10 cellular contexts compared by ENCODE assay signal in the genomic region with DNA sequence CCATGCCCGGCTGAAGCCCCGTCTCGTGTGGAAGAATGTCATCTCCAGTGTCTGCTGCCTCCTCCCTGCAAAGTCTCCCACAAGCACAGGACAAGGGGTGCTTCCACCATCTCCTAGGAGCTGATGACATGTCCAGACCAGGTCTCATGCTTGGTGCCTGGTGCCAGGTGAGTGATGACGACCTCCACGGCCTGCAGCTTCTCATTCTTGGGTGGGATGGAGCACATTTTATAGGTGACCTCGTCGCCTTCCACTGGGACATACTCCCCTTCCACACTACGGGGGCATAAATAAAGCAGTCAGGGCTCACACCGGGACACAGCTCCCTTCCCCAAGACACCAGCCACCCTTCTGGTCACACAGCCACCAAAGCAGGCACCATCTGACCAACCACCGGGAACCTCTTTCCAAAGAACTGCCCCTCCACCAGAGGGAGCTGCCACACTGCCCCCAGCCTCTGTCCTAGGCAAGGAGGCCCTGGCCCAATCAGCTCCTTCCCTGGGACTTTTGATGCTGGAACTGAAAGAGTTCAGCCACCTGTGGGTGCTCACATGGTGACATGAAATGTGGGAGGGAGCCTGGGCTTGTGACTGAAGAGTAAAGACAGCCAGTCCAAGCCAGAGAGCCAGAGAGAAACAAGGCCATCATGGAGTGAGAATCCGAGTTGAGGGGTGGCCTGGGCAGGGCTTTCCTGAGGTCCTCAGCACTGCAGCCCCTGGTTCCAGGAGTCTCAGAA. TPM values are rescaled to one million over a fixed set of nuclear protein-coding genes. Genes with fewer than 3 reads are reported as not detected.
DNase-seq lines count a peak whose midpoint lies in the region; ATAC-seq, FAIRE-seq and TF ChIP-seq lines count a peak whose summit lies in the region.
"Had no signal": no experiment of that assay in that cellular context is flagged by ENCODE, and none has a peak within 500 bp of the region (broad histone marks: within the 10 kb centered on the region; RNA-seq: fewer than 3 reads in every experiment).

No MANE protein-coding gene starts in this region.

- no TSS peak for BruUV-seq in GM12878 (replicated peaks; lab: Mats Ljungman, UMichigan)

- SMC1A ChIA-PET in GM12878 (lab: Charles Lee; ENCODE audit: uncharacterized antibody, unreplicated experiment), result interaction anchor here (0.6 to 1.2 kb wide), 2 partner anchors 13 to 43 kb away, joined by 3 read pairs; partner anchors contain the start of gene CARHSP1

- peaks cover 4% of the 10 kb centered on the region for H3K79me2 ChIP-seq in GM12878 (ENCODE audit: control insufficient read depth, insufficient read depth, low read length)

- TF ChIP-seq CTCF in CD8-positive, alpha-beta T cell (IDR thresholded peaks at IDR 0.05), result no peak
- TF ChIP-seq CTCF in HFFc6 (IDR thresholded peaks at IDR 0.05), result peak; percentile 63
- TF ChIP-seq CTCF in GM12878 (IDR thresholded peaks at IDR 0.05 in 2 of 3, conservative IDR thresholded peaks at IDR 0.05 in 1 of 3; ENCODE audit: control insufficient read depth in 2 of 3, extremely low read depth in 1 of 3, insufficient read depth in 1 of 3, low read depth in 3 of 3, low read length in 3 of 3), result peak in 2 of 3 experiments; percentile 11 to 19; a peak in 1 of 6 replicates

- RAD21 ChIA-PET in GM12878 (lab: Charles Lee; ENCODE audit: unreplicated experiment), result interaction anchor here (1.4 kb wide), 1 partner anchor 25 kb away, joined by 5 read pairs; no protein-coding TSS in a partner anchor

- no peak overlapping the region for H2AFZ ChIP-seq in GM12878 (ENCODE audit: control insufficient read depth, low read depth, low read length)

- no peak overlapping the region for H3K9ac ChIP-seq in GM12878 (ENCODE audit: control insufficient read depth, insufficient read depth, low read length)

- H3K36me3 ChIP-seq in CD8-positive, alpha-beta T cell (ENCODE audit: insufficient read depth, low read length), result peaks cover 30% of the 10 kb centered on the region
- H3K36me3 ChIP-seq in GM12878 (ENCODE audit: control insufficient read depth in 2 of 2, insufficient read depth in 2 of 2, low read length in 1 of 2), result peaks cover 22 to 57% of the 10 kb centered on the region in 2 experiments
- peaks cover 0 to 66% (median 4%) of the 10 kb centered on the region in 3 experiments for H3K36me3 ChIP-seq in naive thymus-derived CD4-positive, alpha-beta T cell (ENCODE audit: control insufficient read depth in 2 of 3, insufficient read depth in 3 of 3, low read length in 3 of 3)

- no peak for FAIRE-seq in GM12878 (lab: Jason Lieb, UNC)

- DNase-seq in CD8-positive, alpha-beta T cell, result no peak
- DNase-seq in HFFc6 (no peak), GM12878 (ENCODE audit: low read depth, low spot score) (no peak), SW 1271 (lab: John Stamatoyannopoulos, UW) (no peak), ecto neural progenitor cell (ENCODE audit: low spot score) (no peak)
- DNase-seq in naive thymus-derived CD4-positive, alpha-beta T cell, result no peak
- no peak for DNase-seq in activated T-cell treated with anti-CD3 and anti-CD28 coated beads, Interleukin-2, amount 50 U/mL, for 72 hours
- DNase-seq: NK-92 treated with Interleukin-12 subunit alpha and Interleukin-12 subunit beta, amount 100 ng/mL, for 24 hours had no signal

- peaks cover 8% of the 10 kb centered on the region for H3K4me1 ChIP-seq in CD8-positive, alpha-beta T cell (ENCODE audit: insufficient read depth, low read length)
- H3K4me1 ChIP-seq in GM12878 (ENCODE audit: control insufficient read depth, insufficient read depth, low read length), result no peaks in the 10 kb centered on the region; the same call in 1 of the 2 replicates
- no peaks in the 10 kb centered on the region for H3K4me1 ChIP-seq in naive thymus-derived CD4-positive, alpha-beta T cell (ENCODE audit: control insufficient read depth in 2 of 2, insufficient read depth in 2 of 2, low read length in 2 of 2)

- WGBS in GM12878 (ENCODE audit: insufficient coverage, insufficient replicate concordance, low lambda C conversion rate, missing lambda C conversion rate), result 83% methylated on average over 11 of the region's 11 CpGs

- no peak; the same call in 1 of the 2 replicates for TF ChIP-seq POLR2A in GM12878 (IDR thresholded peaks at IDR 0.05; ENCODE audit: low read depth, low read length)

- H3K4me3 Mint-ChIP-seq in CD8-positive, alpha-beta T cell, result no peak overlapping the region
- H3K4me3 Mint-ChIP-seq in HFFc6, result no peak overlapping the region
- peak overlapping the region in 1 of 10 donors; percentile 25 for H3K4me3 Mint-ChIP-seq in naive thymus-derived CD4-positive, alpha-beta T cell
- no peak overlapping the region for H3K4me3 Mint-ChIP-seq in activated T-cell treated with anti-CD3 and anti-CD28 coated beads, Interleukin-2, amount 50 U/mL, for 72 hours

- H4K20me1 ChIP-seq in GM12878 (ENCODE audit: control insufficient read depth, insufficient read depth), result peaks cover 3% of the 10 kb centered on the region; the same call in 1 of the 2 replicates

- no peaks in the 10 kb centered on the region for H3K27me3 ChIP-seq in CD8-positive, alpha-beta T cell (ENCODE audit: insufficient read depth, low read length)
- no peaks in the 10 kb centered on the region for H3K27me3 ChIP-seq in GM12878 (replicated peaks in 1 of 2; ENCODE audit: control insufficient read depth in 2 of 2, insufficient read depth in 2 of 2, low read length in 1 of 2)
- H3K27me3 ChIP-seq in naive thymus-derived CD4-positive, alpha-beta T cell (ENCODE audit: control insufficient read depth in 2 of 2, insufficient read depth in 2 of 2, low read length in 2 of 2), result no peaks in the 10 kb centered on the region

- H3K4me3 ChIP-seq in CD8-positive, alpha-beta T cell (ENCODE audit: low read depth, low read length), result no peak overlapping the region
- no peak overlapping the region for H3K4me3 ChIP-seq in GM12878
- no peak overlapping the region for H3K4me3 ChIP-seq in naive thymus-derived CD4-positive, alpha-beta T cell (ENCODE audit: low read length)
- H3K4me3 ChIP-seq: coronary artery had no signal

- intact Hi-C loops in CD8-positive, alpha-beta T cell (cut with DNase I, micrococcal nuclease), result no loop called here
- intact Hi-C loops in GM12878 (cut with micrococcal nuclease; ENCODE audit: unreplicated experiment), result no loop called here
- intact Hi-C loops in naive thymus-derived CD4-positive, alpha-beta T cell (cut with micrococcal nuclease), result loop anchor here in 1 of 2 donors (2.0 kb wide), 2 partner anchors 14 to 26 kb away; partner anchors contain the start of gene CARHSP1

- no peak for TF ChIP-seq RAD21 in GM12878 (IDR thresholded peaks at IDR 0.05; ENCODE audit: insufficient read depth, low read depth, low read length)

- no peak overlapping the region for H3K4me2 ChIP-seq in GM12878 (ENCODE audit: control insufficient read depth, insufficient read depth)

- in situ Hi-C loops in GM12878 (cut with MboI), result no loop called here

- no peaks in the 10 kb centered on the region for H3K27me3 Mint-ChIP-seq in CD8-positive, alpha-beta T cell (ENCODE audit: low read depth)
- peaks cover 22% of the 10 kb centered on the region for H3K27me3 Mint-ChIP-seq in HFFc6 (ENCODE audit: insufficient read depth)
- no peaks in the 10 kb centered on the region for H3K27me3 Mint-ChIP-seq in naive thymus-derived CD4-positive, alpha-beta T cell
- H3K27me3 Mint-ChIP-seq in activated T-cell treated with anti-CD3 and anti-CD28 coated beads, Interleukin-2, amount 50 U/mL, for 72 hours (ENCODE audit: low read depth), result no peaks in the 10 kb centered on the region

- CTCF ChIA-PET in CD8-positive, alpha-beta T cell (lab: Charles Lee), result interaction anchor here (1.8 to 2.4 kb wide), 3 partner anchors 13 to 25 kb away, joined by 6 to 13 read pairs (median 8); partner anchors contain the start of gene CARHSP1
- CTCF ChIA-PET in GM12878 (lab: Yijun Ruan, JAX), result interaction anchor here (0.6 to 1.9 kb wide), 3 partner anchors 13 to 84 kb away, joined by 4 to 8 read pairs (median 5); partner anchors contain the start of genes CARHSP1 and LITAFD
- CTCF ChIA-PET in naive thymus-derived CD4-positive, alpha-beta T cell (lab: Charles Lee), result interaction anchor here (0.9 to 1.0 kb wide), 2 partner anchors 12 to 28 kb away, joined by 3 read pairs; no protein-coding TSS in a partner anchor

- H3K36me3 Mint-ChIP-seq in CD8-positive, alpha-beta T cell, result peaks cover 61% of the 10 kb centered on the region
- peaks cover 49% of the 10 kb centered on the region for H3K36me3 Mint-ChIP-seq in HFFc6 (ENCODE audit: low read depth)
- peaks cover 0 to 36% (median 13%) of the 10 kb centered on the region in 5 donors for H3K36me3 Mint-ChIP-seq in naive thymus-derived CD4-positive, alpha-beta T cell
- H3K36me3 Mint-ChIP-seq in activated T-cell treated with anti-CD3 and anti-CD28 coated beads, Interleukin-2, amount 50 U/mL, for 72 hours (ENCODE audit: insufficient read depth in 2 of 2), result peaks cover 7 to 14% of the 10 kb centered on the region in 2 donors

- peaks cover 42% of the 10 kb centered on the region for H3K4me1 Mint-ChIP-seq in CD8-positive, alpha-beta T cell (ENCODE audit: low read depth)
- peaks cover 34% of the 10 kb centered on the region for H3K4me1 Mint-ChIP-seq in HFFc6 (ENCODE audit: low read depth)
- H3K4me1 Mint-ChIP-seq in naive thymus-derived CD4-positive, alpha-beta T cell, result peaks cover 6 to 40% (median 28%) of the 10 kb centered on the region in 7 donors
- H3K4me1 Mint-ChIP-seq in activated T-cell treated with anti-CD3 and anti-CD28 coated beads, Interleukin-2, amount 50 U/mL, for 72 hours (ENCODE audit: low read depth), result peaks cover 39% of the 10 kb centered on the region

- ATAC-seq in CD8-positive, alpha-beta T cell, result no peak
- peak; percentile 23; the same call in 2 of the 3 replicates for ATAC-seq in GM12878
- no peak for ATAC-seq in naive thymus-derived CD4-positive, alpha-beta T cell
- no peak for ATAC-seq in HG03159 (IDR thresholded peaks at IDR 0.05; ENCODE audit: unreplicated experiment)
- ATAC-seq in activated T-cell treated with anti-CD3 and anti-CD28 coated beads, Interleukin-2, amount 50 U/mL, for 72 hours (replicated peaks in 1 of 2), result no peak

- H3K9me3 Mint-ChIP-seq in CD8-positive, alpha-beta T cell, result no peaks in the 10 kb centered on the region
- no peaks in the 10 kb centered on the region for H3K9me3 Mint-ChIP-seq in HFFc6
- no peaks in the 10 kb centered on the region for H3K9me3 Mint-ChIP-seq in naive thymus-derived CD4-positive, alpha-beta T cell
- no peaks in the 10 kb centered on the region for H3K9me3 Mint-ChIP-seq in activated T-cell treated with anti-CD3 and anti-CD28 coated beads, Interleukin-2, amount 50 U/mL, for 72 hours

- TF ChIP-seq EP300 in GM12878 (IDR thresholded peaks at IDR 0.05; ENCODE audit: borderline replicate concordance in 1 of 2, control insufficient read depth in 1 of 2, low read depth in 2 of 2, low read length in 2 of 2), result no peak

- no peaks in the 10 kb centered on the region for H3K9me3 ChIP-seq in CD8-positive, alpha-beta T cell (ENCODE audit: low read length)
- no peaks in the 10 kb centered on the region for H3K9me3 ChIP-seq in GM12878 (replicated peaks; ENCODE audit: control insufficient read depth, insufficient read depth, low read length)
- no peaks in the 10 kb centered on the region for H3K9me3 ChIP-seq in naive thymus-derived CD4-positive, alpha-beta T cell (ENCODE audit: control insufficient read depth in 2 of 3, low read length in 3 of 3)

- POLR2A ChIA-PET in CD8-positive, alpha-beta T cell (lab: Charles Lee), result no interaction called here
- POLR2A ChIA-PET in GM12878 (lab: Charles Lee), result interaction anchor here (0.7 kb wide), 1 partner anchor 14 kb away, joined by 3 read pairs; the partner anchor contains the start of gene CARHSP1
- POLR2A ChIA-PET in naive thymus-derived CD4-positive, alpha-beta T cell (lab: Charles Lee), result interaction anchor here (4.2 kb wide), 1 partner anchor 13 kb away, joined by 15 read pairs; the partner anchor contains the start of gene CARHSP1

- H3K27ac Mint-ChIP-seq in CD8-positive, alpha-beta T cell, result peak overlapping the region; percentile 69
- peak overlapping the region; percentile 44 for H3K27ac Mint-ChIP-seq in HFFc6
- H3K27ac Mint-ChIP-seq in naive thymus-derived CD4-positive, alpha-beta T cell, result peak overlapping the region in 8 of 9 donors; percentile 21 to 58 (median 37)
- H3K27ac Mint-ChIP-seq in activated T-cell treated with anti-CD3 and anti-CD28 coated beads, Interleukin-2, amount 50 U/mL, for 72 hours, result no peak overlapping the region

- H3K27ac ChIP-seq in CD8-positive, alpha-beta T cell (ENCODE audit: low read depth, low read length), result no peak overlapping the region
- H3K27ac ChIP-seq in GM12878 (ENCODE audit: control insufficient read depth, insufficient read depth), result no peak overlapping the region
- no peak overlapping the region for H3K27ac ChIP-seq in naive thymus-derived CD4-positive, alpha-beta T cell (ENCODE audit: low read depth, low read length)

RNA-seq across cellular contexts. Expression of gene CARHSP1, which starts 13.6 kb away (rescaled TPM):
- 10 to 100 TPM; 28.0 to 33.3 TPM for total RNA-seq in CD8-positive, alpha-beta T cell
- 100 to 1,000 TPM in 3 of 6 experiments, 10 to 100 TPM in 3; 91.4 to 114 (median 97.9) TPM for total RNA-seq in HFFc6 (2021; fragmentation: NEBNext Ultra II Directional; extraction: Animal tissue kit (Norgen Biotek cat#: 25700))
- 27.6 and 29.2 TPM in 2 replicates for total RNA-seq in GM12878 (2013; cell fraction: nucleolus; rRNA removed)
- total RNA-seq in GM12878 (2014; rRNA removed) (92.3 and 109 TPM in 2 replicates), GM12878 (2014; rRNA removed; fragmentation: Illumina TruSeq; extraction: Trizol) (40.5 and 45.0 TPM in 2 replicates), GM12878 (2021) (61.3 and 68.6 TPM in 2 replicates)
- polyA plus RNA-seq in GM12878 (2011; ENCODE audit: low read depth), result 45.4 TPM
- polyA plus RNA-seq in GM12878 (2011; rRNA removed) (39.2 and 65.3 TPM in 2 replicates), GM12878 (2014; fragmentation: Illumina TruSeq; extraction: Trizol) (24.7 and 34.1 TPM in 2 replicates), GM12878 (2014; fragmentation: Nextera tagmentation; extraction: Ambion mirVana) (1 to 10 TPM; 5.5 to 8.4 TPM), GM12878 (2014; rRNA removed) (104 and 112 TPM in 2 replicates), GM12878 (2016; fragmentation: Nextera tagmentation; extraction: Ambion mirVana) (10 to 100 TPM; 83.2 to 86.2 TPM)
- polyA plus RNA-seq in GM12878 (2011; cell fraction: cytosol; rRNA removed), result 94.4 and 162 TPM in 2 replicates
- polyA plus RNA-seq in GM12878 (2011; cell fraction: nucleus; rRNA removed), result 80.8 and 81.4 TPM in 2 replicates
- polyA plus RNA-seq in GM12878 (2012), result 61.2 and 68.1 TPM in 2 replicates
- 81.6 and 120 TPM in 2 replicates for polyA minus RNA-seq in GM12878 (2011; rRNA and poly(A)+ RNA removed)
- polyA minus RNA-seq in GM12878 (2011; cell fraction: cytosol; rRNA and poly(A)+ RNA removed), result 39.4 and 40.0 TPM in 2 replicates
- polyA minus RNA-seq in GM12878 (2011; cell fraction: nucleus; rRNA and poly(A)+ RNA removed), result 15.8 and 26.4 TPM in 2 replicates
- 100 to 1,000 TPM in 1 of 5 experiments, 10 to 100 TPM in 4; 29.6 to 123 (median 39.9) TPM for total RNA-seq in naive thymus-derived CD4-positive, alpha-beta T cell
- 10 to 100 TPM; 24.9 to 32.7 TPM for polyA plus RNA-seq in naive thymus-derived CD4-positive, alpha-beta T cell
- 10 to 100 TPM; 71.4 to 73.1 TPM for total RNA-seq in activated T-cell treated with anti-CD3 and anti-CD28 coated beads, Interleukin-2, amount 50 U/mL, for 72 hours

RNA-seq across cellular contexts. Expression of gene LITAFD, which starts 26.9 kb away (rescaled TPM):
- total RNA-seq in CD8-positive, alpha-beta T cell, result not detected
- total RNA-seq in HFFc6 (2021; fragmentation: NEBNext Ultra II Directional; extraction: Animal tissue kit (Norgen Biotek cat#: 25700)), result not detected
- not detected in 2 replicates for total RNA-seq in GM12878 (2013; cell fraction: nucleolus; rRNA removed)
- total RNA-seq in GM12878 (2014; rRNA removed) (not detected in 2 replicates), GM12878 (2014; rRNA removed; fragmentation: Illumina TruSeq; extraction: Trizol) (not detected in 2 replicates), GM12878 (2021) (not detected in 2 replicates)
- polyA plus RNA-seq in GM12878 (2011; ENCODE audit: low read depth), result not detected
- polyA plus RNA-seq in GM12878 (2011; rRNA removed) (not detected in 2 replicates), GM12878 (2014; fragmentation: Illumina TruSeq; extraction: Trizol) (not detected in 2 replicates), GM12878 (2014; fragmentation: Nextera tagmentation; extraction: Ambion mirVana) (not detected), GM12878 (2014; rRNA removed) (not detected in 2 replicates), GM12878 (2016; fragmentation: Nextera tagmentation; extraction: Ambion mirVana) (not detected)
- not detected in 2 replicates for polyA plus RNA-seq in GM12878 (2011; cell fraction: cytosol; rRNA removed)
- polyA plus RNA-seq in GM12878 (2011; cell fraction: nucleus; rRNA removed), result not detected in 2 replicates
- polyA plus RNA-seq in GM12878 (2012), result not detected in 2 replicates
- not detected in 2 replicates for polyA minus RNA-seq in GM12878 (2011; rRNA and poly(A)+ RNA removed)
- polyA minus RNA-seq in GM12878 (2011; cell fraction: cytosol; rRNA and poly(A)+ RNA removed), result not detected in 2 replicates
- polyA minus RNA-seq in GM12878 (2011; cell fraction: nucleus; rRNA and poly(A)+ RNA removed), result not detected in 2 replicates
- not detected for total RNA-seq in naive thymus-derived CD4-positive, alpha-beta T cell
- polyA plus RNA-seq in naive thymus-derived CD4-positive, alpha-beta T cell, result not detected
- not detected for total RNA-seq in activated T-cell treated with anti-CD3 and anti-CD28 coated beads, Interleukin-2, amount 50 U/mL, for 72 hours

RNA-seq across cellular contexts. Expression of gene PMM2, which starts 57.6 kb away (rescaled TPM):
- 10 to 100 TPM; 29.6 to 32.7 TPM for total RNA-seq in CD8-positive, alpha-beta T cell
- total RNA-seq in HFFc6 (2021; fragmentation: NEBNext Ultra II Directional; extraction: Animal tissue kit (Norgen Biotek cat#: 25700)), result 10 to 100 TPM; 38.9 to 48.5 (median 44.3) TPM
- 171 and 173 TPM in 2 replicates for total RNA-seq in GM12878 (2013; cell fraction: nucleolus; rRNA removed)
- total RNA-seq in GM12878 (2014; rRNA removed), result 52.0 and 52.3 TPM in 2 replicates
- 56.2 and 58.1 TPM in 2 replicates for total RNA-seq in GM12878 (2014; rRNA removed; fragmentation: Illumina TruSeq; extraction: Trizol)
- total RNA-seq in GM12878 (2021), result 51.6 and 61.4 TPM in 2 replicates
- 31.9 TPM for polyA plus RNA-seq in GM12878 (2011; ENCODE audit: low read depth)
- 33.2 and 46.7 TPM in 2 replicates for polyA plus RNA-seq in GM12878 (2011; rRNA removed)
- polyA plus RNA-seq in GM12878 (2011; cell fraction: cytosol; rRNA removed), result 29.9 and 31.8 TPM in 2 replicates
- polyA plus RNA-seq in GM12878 (2011; cell fraction: nucleus; rRNA removed), result 33.1 and 39.8 TPM in 2 replicates
- polyA plus RNA-seq in GM12878 (2012), result 34.6 and 48.5 TPM in 2 replicates
- polyA plus RNA-seq in GM12878 (2014; fragmentation: Illumina TruSeq; extraction: Trizol), result 69.4 and 108 TPM in 2 replicates
- 10 to 100 TPM; 22.6 to 24.2 TPM for polyA plus RNA-seq in GM12878 (2014; fragmentation: Nextera tagmentation; extraction: Ambion mirVana)
- 57.5 TPM in 2 replicates for polyA plus RNA-seq in GM12878 (2014; rRNA removed)
- polyA plus RNA-seq in GM12878 (2016; fragmentation: Nextera tagmentation; extraction: Ambion mirVana), result 10 to 100 TPM; 47.8 to 52.6 TPM
- polyA minus RNA-seq in GM12878 (2011; rRNA and poly(A)+ RNA removed), result 18.6 and 20.0 TPM in 2 replicates
- 13.7 and 14.8 TPM in 2 replicates for polyA minus RNA-seq in GM12878 (2011; cell fraction: cytosol; rRNA and poly(A)+ RNA removed)
- 19.3 and 38.4 TPM in 2 replicates for polyA minus RNA-seq in GM12878 (2011; cell fraction: nucleus; rRNA and poly(A)+ RNA removed)
- 10 to 100 TPM; 32.2 to 52.8 (median 41.7) TPM for total RNA-seq in naive thymus-derived CD4-positive, alpha-beta T cell
- polyA plus RNA-seq in naive thymus-derived CD4-positive, alpha-beta T cell, result 10 to 100 TPM; 18.0 to 23.9 TPM
- 10 to 100 TPM; 32.8 to 33.7 TPM for total RNA-seq in activated T-cell treated with anti-CD3 and anti-CD28 coated beads, Interleukin-2, amount 50 U/mL, for 72 hours

RNA-seq across cellular contexts. Expression of gene TMEM186, which starts 57.8 kb away (rescaled TPM):
- 1 to 10 TPM; 2.4 to 2.9 TPM for total RNA-seq in CD8-positive, alpha-beta T cell
- 1 to 10 TPM; 5.2 to 9.1 (median 6.9) TPM for total RNA-seq in HFFc6 (2021; fragmentation: NEBNext Ultra II Directional; extraction: Animal tissue kit (Norgen Biotek cat#: 25700))
- 6.7 and 7.6 TPM in 2 replicates for total RNA-seq in GM12878 (2013; cell fraction: nucleolus; rRNA removed)
- total RNA-seq in GM12878 (2014; rRNA removed) (9.0 and 10.6 TPM in 2 replicates), GM12878 (2014; rRNA removed; fragmentation: Illumina TruSeq; extraction: Trizol) (11.9 and 13.0 TPM in 2 replicates), GM12878 (2021) (15.8 and 16.9 TPM in 2 replicates)
- 13.6 TPM for polyA plus RNA-seq in GM12878 (2011; ENCODE audit: low read depth)
- polyA plus RNA-seq in GM12878 (2011; rRNA removed) (12.8 and 15.8 TPM in 2 replicates), GM12878 (2014; fragmentation: Illumina TruSeq; extraction: Trizol) (15.4 and 16.7 TPM in 2 replicates), GM12878 (2014; fragmentation: Nextera tagmentation; extraction: Ambion mirVana) (10 to 100 TPM; 27.3 to 28.9 TPM), GM12878 (2014; rRNA removed) (17.2 and 17.4 TPM in 2 replicates), GM12878 (2016; fragmentation: Nextera tagmentation; extraction: Ambion mirVana) (10 to 100 TPM; 23.3 to 28.1 TPM)
- 16.4 and 17.9 TPM in 2 replicates for polyA plus RNA-seq in GM12878 (2011; cell fraction: cytosol; rRNA removed)
- 8.4 and 8.9 TPM in 2 replicates for polyA plus RNA-seq in GM12878 (2011; cell fraction: nucleus; rRNA removed)
- 13.8 and 14.3 TPM in 2 replicates for polyA plus RNA-seq in GM12878 (2012)
- 8.1 and 13.8 TPM in 2 replicates for polyA minus RNA-seq in GM12878 (2011; rRNA and poly(A)+ RNA removed)
- polyA minus RNA-seq in GM12878 (2011; cell fraction: cytosol; rRNA and poly(A)+ RNA removed), result 2.5 and 2.7 TPM in 2 replicates
- 3.6 and 4.9 TPM in 2 replicates for polyA minus RNA-seq in GM12878 (2011; cell fraction: nucleus; rRNA and poly(A)+ RNA removed)
- 10 to 100 TPM in 3 of 5 experiments, 1 to 10 TPM in 2; 3.2 to 16.3 (median 11.3) TPM for total RNA-seq in naive thymus-derived CD4-positive, alpha-beta T cell
- 10 to 100 TPM; 15.3 to 20.8 TPM for polyA plus RNA-seq in naive thymus-derived CD4-positive, alpha-beta T cell
- total RNA-seq in activated T-cell treated with anti-CD3 and anti-CD28 coated beads, Interleukin-2, amount 50 U/mL, for 72 hours, result 10 to 100 TPM; 15.0 to 20.6 TPM
